Comparison of ENCODE assay signal across 13 cellular contexts in genomic region chr7:137940656-137941518, GRCh38.
A peak's percentile ranks its signal among the peaks of the same experiment; 100 is the strongest.
DNase-seq lines count a peak whose midpoint lies in the region; ATAC-seq and TF ChIP-seq lines count a peak whose summit lies in the region.
"Had no signal": no experiment of that assay in that cellular context is flagged by ENCODE, and none has a peak within 500 bp of the region (broad histone marks: within the 10 kb centered on the region; RNA-seq: fewer than 3 reads in every experiment).

No MANE protein-coding gene starts in this region.

- H3K27me3 Mint-ChIP-seq in CD4-positive, alpha-beta memory T cell: no peaks in the 10 kb centered on the region
- H3K27me3 Mint-ChIP-seq in osteocyte (ENCODE audit: unreplicated experiment): no peaks in the 10 kb centered on the region
- H3K27me3 Mint-ChIP-seq: activated CD4-positive, alpha-beta T cell treated with anti-CD3 and anti-CD28 coated beads, Interleukin-2, amount 10 ng/mL, durations not matched to agents 24 days and 14 days; natural killer cell treated with Interleukin-12 subunit alpha and Interleukin-12 subunit beta and Interleukin-15 and Interleukin-18, amount 100 ng/mL, for 72 hours had no signal

- POLR2A ChIA-PET in CD4-positive, alpha-beta memory T cell (lab: Charles Lee; ENCODE audit: partially characterized antibody): no interaction called here

- intact Hi-C loops in CD4-positive, alpha-beta memory T cell (cut with micrococcal nuclease): no loop called here
- intact Hi-C loops in heart left ventricle (cut with DNase I): loop anchor here in 5 of 10 donors (5.0 to 10.0 kb wide), 6 partner anchors 36 to 61 kb away; partner anchors contain the start of gene CREB3L2 (in 1 of the 5)
- intact Hi-C loops in esophagus squamous epithelium (cut with DNase I): no loop called here

- H3K4me3 ChIP-seq in CD4-positive, alpha-beta memory T cell (ENCODE audit: low read length in 2 of 2): no peak overlapping the region
- no peak overlapping the region for H3K4me3 ChIP-seq in astrocyte of the cerebellum (ENCODE audit: low read depth, low read length)
- H3K4me3 ChIP-seq in heart left ventricle: no peak overlapping the region
- no peak overlapping the region for H3K4me3 ChIP-seq in esophagus squamous epithelium

- WGBS in heart left ventricle, 4 donors: 63 to 71% (median 65%) methylated on average over 11 of the region's 11 CpGs
- WGBS in esophagus squamous epithelium, 2 donors: 73 to 77% methylated on average over 11 of the region's 11 CpGs

- DNase-seq in CD4-positive, alpha-beta memory T cell: no peak
- peak; percentile 54 for DNase-seq in astrocyte of the cerebellum (ENCODE audit: low read depth)
- no peak for DNase-seq in heart left ventricle
- DNase-seq in osteocyte (ENCODE audit: extremely low spot score, unreplicated experiment): no peak
- no peak for DNase-seq in esophagus squamous epithelium (lab: John Stamatoyannopoulos, UW)
- DNase-seq in NOMO-1 (lab: John Stamatoyannopoulos, UW; ENCODE audit: unreplicated experiment in 2 of 2): no peak
- DNase-seq: activated CD4-positive, alpha-beta T cell treated with anti-CD3 and anti-CD28 coated beads, Interleukin-2, amount 10 ng/mL, durations not matched to agents 24 days and 14 days; erythroblast; NCI-H1092; OCI-M1 had no signal

- in situ Hi-C loops in astrocyte of the cerebellum (cut with HindIII; ENCODE audit: low sequenced_read_pairs): no loop called here

- peak overlapping the region in 4 of 7 donors; percentile 2 to 51 (median 38) for H3K27ac Mint-ChIP-seq in CD4-positive, alpha-beta memory T cell
- peak overlapping the region; percentile 67 for H3K27ac Mint-ChIP-seq in osteocyte (ENCODE audit: unreplicated experiment)
- H3K27ac Mint-ChIP-seq: activated CD4-positive, alpha-beta T cell treated with anti-CD3 and anti-CD28 coated beads, Interleukin-2, amount 10 ng/mL, durations not matched to agents 24 days and 14 days had no signal

- H3K9me3 ChIP-seq in CD4-positive, alpha-beta memory T cell (ENCODE audit: control insufficient read depth in 1 of 2, low read length in 2 of 2): no peaks in the 10 kb centered on the region
- no peaks in the 10 kb centered on the region for H3K9me3 ChIP-seq in heart left ventricle
- H3K9me3 ChIP-seq in esophagus squamous epithelium: no peaks in the 10 kb centered on the region

- no peak for TF ChIP-seq POLR2A in heart left ventricle (IDR thresholded peaks at IDR 0.05)
- TF ChIP-seq POLR2A in esophagus squamous epithelium (IDR thresholded peaks at IDR 0.05): no peak

- CTCF ChIA-PET in CD4-positive, alpha-beta memory T cell (lab: Charles Lee; ENCODE audit: partially characterized antibody): interaction anchor here (2.1 kb wide), 1 partner anchor 62 kb away, joined by 6 read pairs; the partner anchor contains the start of gene CREB3L2

- TF ChIP-seq CTCF in astrocyte of the cerebellum (IDR thresholded peaks at IDR 0.05; ENCODE audit: low read depth, low read length, missing control alignments) (no peak), heart left ventricle (IDR thresholded peaks at IDR 0.05) (no peak), osteocyte (IDR thresholded peaks at IDR 0.05) (no peak), esophagus squamous epithelium (IDR thresholded peaks at IDR 0.05) (no peak)

- ATAC-seq in heart left ventricle: peak in 2 of 4 donors; percentile 14 to 26
- ATAC-seq in GM18511 (IDR thresholded peaks at IDR 0.05; ENCODE audit: unreplicated experiment): no peak
- no peak for ATAC-seq in HG03175 (IDR thresholded peaks at IDR 0.05; ENCODE audit: unreplicated experiment)
- ATAC-seq: natural killer cell treated with Interleukin-12 subunit alpha and Interleukin-12 subunit beta and Interleukin-15 and Interleukin-18, amount 100 ng/mL, for 72 hours had no signal

- no peak overlapping the region for H3K27ac ChIP-seq in CD4-positive, alpha-beta memory T cell (ENCODE audit: low read depth, low read length)
- peak overlapping the region in 7 of 12 donors; percentile 7 to 32 (median 20) for H3K27ac ChIP-seq in heart left ventricle
- H3K27ac ChIP-seq in esophagus squamous epithelium: peak overlapping the region in 1 of 4 donors; percentile 55

- H3K36me3 ChIP-seq in CD4-positive, alpha-beta memory T cell (ENCODE audit: insufficient read depth, low read length): no peaks in the 10 kb centered on the region
- no peaks in the 10 kb centered on the region for H3K36me3 ChIP-seq in heart left ventricle
- no peaks in the 10 kb centered on the region for H3K36me3 ChIP-seq in esophagus squamous epithelium

- peak overlapping the region in 1 of 8 donors; percentile 0 for H3K4me3 Mint-ChIP-seq in CD4-positive, alpha-beta memory T cell
- no peak overlapping the region for H3K4me3 Mint-ChIP-seq in osteocyte (ENCODE audit: unreplicated experiment)
- H3K4me3 Mint-ChIP-seq: activated CD4-positive, alpha-beta T cell treated with anti-CD3 and anti-CD28 coated beads, Interleukin-2, amount 10 ng/mL, durations not matched to agents 24 days and 14 days; natural killer cell treated with Interleukin-12 subunit alpha and Interleukin-12 subunit beta and Interleukin-15 and Interleukin-18, amount 100 ng/mL, for 72 hours had no signal

- no peaks in the 10 kb centered on the region for H3K9me3 Mint-ChIP-seq in CD4-positive, alpha-beta memory T cell
- no peaks in the 10 kb centered on the region for H3K9me3 Mint-ChIP-seq in osteocyte (ENCODE audit: unreplicated experiment)
- H3K9me3 Mint-ChIP-seq: activated CD4-positive, alpha-beta T cell treated with anti-CD3 and anti-CD28 coated beads, Interleukin-2, amount 10 ng/mL, durations not matched to agents 24 days and 14 days; natural killer cell treated with Interleukin-12 subunit alpha and Interleukin-12 subunit beta and Interleukin-15 and Interleukin-18, amount 100 ng/mL, for 72 hours had no signal

- peaks cover 6% of the 10 kb centered on the region for H3K4me1 ChIP-seq in CD4-positive, alpha-beta memory T cell (ENCODE audit: insufficient read depth, low read length)
- peaks cover 0 to 66% (median 50%) of the 10 kb centered on the region in 12 donors for H3K4me1 ChIP-seq in heart left ventricle
- H3K4me1 ChIP-seq in esophagus squamous epithelium: peaks cover 13 to 58% (median 17%) of the 10 kb centered on the region in 3 donors

- H3K27me3 ChIP-seq in CD4-positive, alpha-beta memory T cell (ENCODE audit: insufficient read depth, low read length): no peaks in the 10 kb centered on the region
- H3K27me3 ChIP-seq in heart left ventricle (no peaks in the 10 kb centered on the region), esophagus squamous epithelium (no peaks in the 10 kb centered on the region)

- H3K36me3 Mint-ChIP-seq in CD4-positive, alpha-beta memory T cell: peaks cover under 1 to 4% of the 10 kb centered on the region in 2 donors
- peaks cover 10% of the 10 kb centered on the region for H3K36me3 Mint-ChIP-seq in osteocyte (ENCODE audit: unreplicated experiment)
- H3K36me3 Mint-ChIP-seq: natural killer cell treated with Interleukin-12 subunit alpha and Interleukin-12 subunit beta and Interleukin-15 and Interleukin-18, amount 100 ng/mL, for 72 hours had no signal

- peaks cover 7 to 19% (median 13%) of the 10 kb centered on the region in 4 donors for H3K4me1 Mint-ChIP-seq in CD4-positive, alpha-beta memory T cell
- peaks cover 74% of the 10 kb centered on the region for H3K4me1 Mint-ChIP-seq in osteocyte (ENCODE audit: unreplicated experiment)
